Comparison of ENCODE assay signal across 8 cellular contexts in genomic region chr6:131250121-131250520, GRCh38.
A peak's percentile ranks its signal among the peaks of the same experiment; 100 is the strongest.
DNase-seq lines count a peak whose midpoint lies in the region; ATAC-seq and TF ChIP-seq lines count a peak whose summit lies in the region.

No MANE protein-coding gene starts in this region.

- ATAC-seq in GM18870 (IDR thresholded peaks at IDR 0.05; ENCODE audit: unreplicated experiment) (peak; percentile 81), HG03442 (IDR thresholded peaks at IDR 0.05; ENCODE audit: unreplicated experiment) (peak; percentile 67)
- ATAC-seq in activated T-helper 17 cell treated with anti-CD3 and anti-CD28 coated beads, Interleukin-2, amount 50 U/mL, for 72 hours (replicated peaks), result no peak

- H3K4me1 Mint-ChIP-seq in activated T-helper 17 cell treated with anti-CD3 and anti-CD28 coated beads, Interleukin-2, amount 50 U/mL, for 72 hours, result peaks cover 26% of the 10 kb centered on the region
- peaks cover 26% of the 10 kb centered on the region for H3K4me1 Mint-ChIP-seq in neural crest cell

- H3K27me3 ChIP-seq in A673 (replicated peaks; ENCODE audit: insufficient read depth, low read depth, low read length, poor library complexity), result no peaks in the 10 kb centered on the region

- no peaks in the 10 kb centered on the region for H3K9me3 Mint-ChIP-seq in activated T-helper 17 cell treated with anti-CD3 and anti-CD28 coated beads, Interleukin-2, amount 50 U/mL, for 72 hours
- no peaks in the 10 kb centered on the region for H3K9me3 Mint-ChIP-seq in neural crest cell

- H3K36me3 Mint-ChIP-seq in activated T-helper 17 cell treated with anti-CD3 and anti-CD28 coated beads, Interleukin-2, amount 50 U/mL, for 72 hours (ENCODE audit: low read depth), result no peaks in the 10 kb centered on the region
- H3K36me3 Mint-ChIP-seq in neural crest cell (ENCODE audit: low read depth), result peaks cover 2% of the 10 kb centered on the region

- peaks cover 20% of the 10 kb centered on the region for H3K36me3 ChIP-seq in A673 (ENCODE audit: insufficient read depth, low read length, poor library complexity, severe bottlenecking)

- peak overlapping the region; percentile 47 for H3K4me3 Mint-ChIP-seq in activated T-helper 17 cell treated with anti-CD3 and anti-CD28 coated beads, Interleukin-2, amount 50 U/mL, for 72 hours
- peak overlapping the region; percentile 71 for H3K4me3 Mint-ChIP-seq in neural crest cell

- no peak overlapping the region for H3K27ac Mint-ChIP-seq in activated T-helper 17 cell treated with anti-CD3 and anti-CD28 coated beads, Interleukin-2, amount 50 U/mL, for 72 hours
- no peak overlapping the region for H3K27ac Mint-ChIP-seq in neural crest cell (ENCODE audit: unreplicated experiment)

- peaks cover 45% of the 10 kb centered on the region for H3K4me1 ChIP-seq in A673 (ENCODE audit: insufficient read depth, low read length, poor library complexity, severe bottlenecking)

- H3K27ac ChIP-seq in A673 (ENCODE audit: low read depth, low read length, poor library complexity, severe bottlenecking) (peak overlapping the region; percentile 85), RWPE1 (no peak overlapping the region)

- DNase-seq in A673 (ENCODE audit: low spot score), result peak; percentile 89
- peak; percentile 56 for DNase-seq in glomerular visceral epithelial cell (ENCODE audit: extremely low spot score)
- DNase-seq in neural crest cell (ENCODE audit: low read depth, low spot score), result peak; percentile 16
- no peak for DNase-seq in cerebellar nuclear complex (lab: John Stamatoyannopoulos, UW)
- DNase-seq in RWPE1 (ENCODE audit: low spot score), result no peak

- no peak for TF ChIP-seq CTCF in A673 (conservative IDR thresholded peaks at IDR 0.05; ENCODE audit: low read depth, low read length)
- TF ChIP-seq CTCF in neural crest cell (conservative IDR thresholded peaks at IDR 0.05), result no peak
- TF ChIP-seq CTCF in RWPE1 (conservative IDR thresholded peaks at IDR 0.05; ENCODE audit: low read depth), result no peak

- no peaks in the 10 kb centered on the region for H3K27me3 Mint-ChIP-seq in activated T-helper 17 cell treated with anti-CD3 and anti-CD28 coated beads, Interleukin-2, amount 50 U/mL, for 72 hours
- no peaks in the 10 kb centered on the region for H3K27me3 Mint-ChIP-seq in neural crest cell (ENCODE audit: low read depth)

- H3K9me3 ChIP-seq in A673 (ENCODE audit: low read depth, low read length, poor library complexity, severe bottlenecking), result no peaks in the 10 kb centered on the region

- POLR2A ChIA-PET in A673 (lab: Charles Lee; ENCODE audit: low non-redundant PET) (no interaction called here), RWPE1 (lab: Yijun Ruan, JAX; ENCODE audit: low non-redundant PET) (no interaction called here)

- CTCF ChIA-PET in A673 (lab: Charles Lee), result interaction anchor here (1.6 kb wide), 1 partner anchor 45 kb away, joined by 6 read pairs; no protein-coding TSS in a partner anchor
- CTCF ChIA-PET in RWPE1 (lab: Yijun Ruan, JAX), result no interaction called here

- peak overlapping the region; percentile 68 for H3K4me3 ChIP-seq in A673 (ENCODE audit: low read depth, low read length, poor library complexity, severe bottlenecking)

- no TSS peak for BruUV-seq in A673 (replicated peaks; lab: Mats Ljungman, UMichigan)

- intact Hi-C loops in A673 (cut with micrococcal nuclease; ENCODE audit: unreplicated experiment), result no loop called here

Comparison
In these comparisons a context has a peak if more than half of its experiments do, and no peak if none do; other contexts are left out.
1. DNase-seq: peak in A673 (single experiment), glomerular visceral epithelial cell (single experiment) and neural crest cell (single experiment); none in cerebellar nuclear complex (0 of 2) and RWPE1 (single experiment).